Comparison of ENCODE assay signal across 8 cellular contexts in the genomic region with DNA sequence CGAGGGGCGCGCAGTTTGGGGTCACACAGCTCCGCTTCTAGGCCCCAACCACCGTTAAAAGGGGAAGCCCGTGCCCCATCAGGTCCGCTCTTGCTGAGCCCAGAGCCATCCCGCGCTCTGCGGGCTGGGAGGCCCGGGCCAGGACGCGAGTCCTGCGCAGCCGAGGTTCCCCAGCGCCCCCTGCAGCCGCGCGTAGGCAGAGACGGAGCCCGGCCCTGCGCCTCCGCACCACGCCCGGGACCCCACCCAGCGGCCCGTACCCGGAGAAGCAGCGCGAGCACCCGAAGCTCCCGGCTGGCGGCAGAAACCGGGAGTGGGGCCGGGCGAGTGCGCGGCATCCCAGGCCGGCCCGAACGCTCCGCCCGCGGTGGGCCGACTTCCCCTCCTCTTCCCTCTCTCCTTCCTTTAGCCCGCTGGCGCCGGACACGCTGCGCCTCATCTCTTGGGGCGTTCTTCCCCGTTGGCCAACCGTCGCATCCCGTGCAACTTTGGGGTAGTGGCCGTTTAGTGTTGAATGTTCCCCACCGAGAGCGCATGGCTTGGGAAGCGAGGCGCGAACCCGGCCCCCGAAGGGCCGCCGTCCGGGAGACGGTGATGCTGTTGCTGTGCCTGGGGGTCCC. TPM values are rescaled to one million over a fixed set of nuclear protein-coding genes. Genes with fewer than 3 reads are reported as not detected.
DNase-seq lines count a peak whose midpoint lies in the region; ATAC-seq, FAIRE-seq and TF ChIP-seq lines count a peak whose summit lies in the region.

A gene (plus strand): TSS at position 266 of the 620 bp plus-strand sequence. CDS start 269 bp downstream, at position 535.

- no peaks in the 10 kb centered on the region for H3K36me3 ChIP-seq in IMR-90 (ENCODE audit: control insufficient read depth, insufficient read depth, low read length)
- H3K36me3 ChIP-seq in GM12878 (ENCODE audit: control insufficient read depth in 2 of 2, insufficient read depth in 2 of 2, low read length in 1 of 2) = no peaks in the 10 kb centered on the region
- no peaks in the 10 kb centered on the region for H3K36me3 ChIP-seq in iPS-20b (ENCODE audit: insufficient read depth, low read depth, low read length)

- TF ChIP-seq CTCF in IMR-90 (conservative IDR thresholded peaks at IDR 0.05; ENCODE audit: low read depth, low read length) (peak; percentile 77), GM12878 (IDR thresholded peaks at IDR 0.05 in 2 of 3, conservative IDR thresholded peaks at IDR 0.05 in 1 of 3; ENCODE audit: control insufficient read depth in 2 of 3, extremely low read depth in 1 of 3, insufficient read depth in 1 of 3, low read depth in 3 of 3, low read length in 3 of 3) (peak; percentile 81 to 92 (median 81))

- TF ChIP-seq POLR2A in IMR-90 (IDR thresholded peaks at IDR 0.05; ENCODE audit: low read depth, low read length) (no peak), GM12878 (IDR thresholded peaks at IDR 0.05; ENCODE audit: low read depth, low read length) (peak; percentile 84)

- H4K8ac ChIP-seq in IMR-90 (ENCODE audit: low read depth in 2 of 2, low read length in 2 of 2) = peak within 1 kb of the TSS in 1 of 2 experiments; percentile 65; a peak in 1 of 4 replicates

- peak within 1 kb of the TSS; percentile 94 for H2AFZ ChIP-seq in IMR-90 (replicated peaks; ENCODE audit: low read length, poor library complexity)
- H2AFZ ChIP-seq in GM12878 (ENCODE audit: control insufficient read depth, low read depth, low read length) = peak within 1 kb of the TSS; percentile 82

- no peak within 1 kb of the TSS for H3K14ac ChIP-seq in IMR-90 (replicated peaks; ENCODE audit: low read depth, low read length)

- no peak within 1 kb of the TSS for H2BK5ac ChIP-seq in IMR-90 (ENCODE audit: low read depth, low read length, poor library complexity, severe bottlenecking)

- H3K4me1 ChIP-seq in IMR-90 (ENCODE audit: control insufficient read depth, insufficient read depth, low read length) (0 out of 2 replicates have a peak, but pooled peaks cover 2% of the 10 kb centered on the region), GM12878 (ENCODE audit: control insufficient read depth, insufficient read depth, low read length) (peaks cover 13% of the 10 kb centered on the region), iPS-20b (ENCODE audit: insufficient read depth, low read length) (no peaks in the 10 kb centered on the region)

- H3K9ac ChIP-seq in IMR-90 (ENCODE audit: low read depth, low read length) = peak within 1 kb of the TSS; percentile 64
- peak within 1 kb of the TSS; percentile 84 for H3K9ac ChIP-seq in GM12878 (ENCODE audit: control insufficient read depth, insufficient read depth, low read length)
- peak within 1 kb of the TSS; percentile 55; the same call in 1 of the 2 replicates for H3K9ac ChIP-seq in iPS-20b (ENCODE audit: low read depth, low read length)

- H2AK9ac ChIP-seq in IMR-90 (replicated peaks; ENCODE audit: low read depth, low read length, poor library complexity) = peak within 1 kb of the TSS; percentile 21

- H3K79me1 ChIP-seq in IMR-90 (ENCODE audit: low read depth in 1 of 2, low read length in 2 of 2) = 0 out of 4 replicates have a peak, but pooled peaks cover 0 to 3% of the 10 kb centered on the region in 2 experiments

- no peak within 1 kb of the TSS for H3K18ac ChIP-seq in IMR-90 (ENCODE audit: low read depth, low read length)

- H2BK20ac ChIP-seq in IMR-90 (ENCODE audit: low read depth, low read length) = no peak within 1 kb of the TSS

- H3K4ac ChIP-seq in IMR-90 (ENCODE audit: low read depth, low read length) = peak within 1 kb of the TSS; percentile 39

- TF ChIP-seq RAD21 in IMR-90 (IDR thresholded peaks at IDR 0.05; ENCODE audit: low read length) = peak; percentile 67
- TF ChIP-seq RAD21 in GM12878 (IDR thresholded peaks at IDR 0.05; ENCODE audit: insufficient read depth, low read depth, low read length) = peak; percentile 93

- POLR2A ChIA-PET in IMR-90 (lab: Charles Lee; ENCODE audit: unreplicated experiment) = interaction anchor here (0.6 kb wide), 2 partner anchors 24 to 476 kb away, joined by 4 to 11 read pairs; no protein-coding TSS in a partner anchor
- POLR2A ChIA-PET in GM12878 (lab: Charles Lee) = interaction anchor here (0.7 to 3.2 kb wide), 7 partner anchors 9 to 347 kb away, joined by 3 to 22 read pairs (median 8); no protein-coding TSS in a partner anchor

- H2BK120ac ChIP-seq in IMR-90 (ENCODE audit: low read depth, low read length) = peak within 1 kb of the TSS; percentile 52; the same call in 1 of the 2 replicates

- in situ Hi-C loops in IMR-90 (cut with MboI; ENCODE audit: low sequenced_read_pairs) (loop anchor here (10.0 kb wide), 1 partner anchor 342 kb away; no protein-coding TSS in a partner anchor), GM12878 (cut with MboI) (loop anchor here (5.0 kb wide), 3 partner anchors 150 to 350 kb away; no protein-coding TSS in a partner anchor)

- H3K79me2 ChIP-seq in GM12878 (ENCODE audit: control insufficient read depth, insufficient read depth, low read length) = peaks cover 58% of the 10 kb centered on the region

- H2AK5ac ChIP-seq in IMR-90 (ENCODE audit: low read depth, low read length) = no peak within 1 kb of the TSS

- intact Hi-C loops in IMR-90 (cut with micrococcal nuclease) = loop anchor here (1.0 to 2.0 kb wide), 2 partner anchors 353 to 1332 kb away; no protein-coding TSS in a partner anchor
- intact Hi-C loops in GM12878 (cut with micrococcal nuclease; ENCODE audit: unreplicated experiment) = loop anchor here (1.0 to 10.0 kb wide), 7 partner anchors 144 to 448 kb away; no protein-coding TSS in a partner anchor

- no peak for FAIRE-seq in GM12878 (lab: Jason Lieb, UNC)

- no peak within 1 kb of the TSS for H4K5ac ChIP-seq in IMR-90 (ENCODE audit: low read depth, low read length)

- peak within 1 kb of the TSS; percentile 60; the same call in 1 of the 2 replicates for H3K27ac ChIP-seq in IMR-90 (ENCODE audit: insufficient read depth, low read length)
- peak within 1 kb of the TSS; percentile 97 for H3K27ac ChIP-seq in GM12878 (ENCODE audit: control insufficient read depth, insufficient read depth)
- no peak within 1 kb of the TSS for H3K27ac ChIP-seq in iPS-20b (ENCODE audit: low read length)

- CTCF ChIA-PET in IMR-90 (lab: Yijun Ruan, JAX) = interaction anchor here (0.6 to 3.0 kb wide), 8 partner anchors 9 to 447 kb away, joined by 3 to 12 read pairs (median 4); no protein-coding TSS in a partner anchor
- CTCF ChIA-PET in GM12878 (lab: Yijun Ruan, JAX) = interaction anchor here (0.8 to 12.9 kb wide), 16 partner anchors 10 to 352 kb away, joined by 3 to 235 read pairs (median 4); no protein-coding TSS in a partner anchor

- peak; percentile 69 for ATAC-seq in GM21576 (IDR thresholded peaks at IDR 0.05; ENCODE audit: unreplicated experiment)
- ATAC-seq in IMR-90 (ENCODE audit: low read depth) = peak; percentile 97
- peak; percentile 90 for ATAC-seq in GM12878

- BruUV-seq in IMR-90 (replicated peaks; lab: Mats Ljungman, UMichigan) (no TSS peak), GM12878 (replicated peaks; lab: Mats Ljungman, UMichigan) (no TSS peak)

- TF ChIP-seq EP300 in GM12878 (IDR thresholded peaks at IDR 0.05; ENCODE audit: borderline replicate concordance in 1 of 2, control insufficient read depth in 1 of 2, low read depth in 2 of 2, low read length in 2 of 2) = no peak

- no peaks in the 10 kb centered on the region; the same call in 1 of the 2 replicates for H3K27me3 ChIP-seq in IMR-90 (ENCODE audit: control insufficient read depth, insufficient read depth, low read length)
- H3K27me3 ChIP-seq in GM12878 (replicated peaks in 1 of 2; ENCODE audit: control insufficient read depth in 2 of 2, insufficient read depth in 2 of 2, low read length in 1 of 2) = no peaks in the 10 kb centered on the region
- H3K27me3 ChIP-seq in iPS-20b (ENCODE audit: insufficient read depth, low read length) = peaks cover 69% of the 10 kb centered on the region

- H3K9me3 ChIP-seq in IMR-90 (ENCODE audit: control insufficient read depth, insufficient read depth, low read length) (no peaks in the 10 kb centered on the region), GM12878 (replicated peaks; ENCODE audit: control insufficient read depth, insufficient read depth, low read length) (no peaks in the 10 kb centered on the region), iPS-20b (ENCODE audit: insufficient read depth, low read depth, low read length) (no peaks in the 10 kb centered on the region)

- H2BK15ac ChIP-seq in IMR-90 (ENCODE audit: low read depth, low read length) = no peak within 1 kb of the TSS

- no peaks in the 10 kb centered on the region for H3K9me1 ChIP-seq in IMR-90 (ENCODE audit: insufficient read depth, low read length)

- H3K4me3 ChIP-seq in IMR-90 (ENCODE audit: insufficient read depth, low read depth, low read length) (peak within 1 kb of the TSS; percentile 75), GM12878 (peak within 1 kb of the TSS; percentile 88), iPS-20b (ENCODE audit: low read length) (peak within 1 kb of the TSS; percentile 69)

- 0% methylated on average over 28 of the region's 67 CpGs; no CpG with 5 or more reads in 1 of the 2 experiments for WGBS in IMR-90 (ENCODE audit: extremely low coverage in 2 of 2, insufficient read length in 1 of 2), 2 experiments
- under 1% methylated on average over 65 of the region's 67 CpGs for WGBS in GM12878 (ENCODE audit: insufficient coverage, insufficient replicate concordance, low lambda C conversion rate, missing lambda C conversion rate)

- H3K56ac ChIP-seq in IMR-90 (ENCODE audit: extremely low read depth, insufficient read depth, low read length) = peak within 1 kb of the TSS; percentile 24; the same call in 1 of the 2 replicates

- H3K4me2 ChIP-seq in IMR-90 (ENCODE audit: low read depth, low read length) = peak within 1 kb of the TSS; percentile 86
- H3K4me2 ChIP-seq in GM12878 (ENCODE audit: control insufficient read depth, insufficient read depth) = peak within 1 kb of the TSS; percentile 73

- H4K20me1 ChIP-seq in IMR-90 (ENCODE audit: insufficient read depth, low read length) (no peaks in the 10 kb centered on the region), GM12878 (ENCODE audit: control insufficient read depth, insufficient read depth) (no peaks in the 10 kb centered on the region)

- RAD21 ChIA-PET in GM12878 (lab: Charles Lee; ENCODE audit: unreplicated experiment) = interaction anchor here (0.6 to 13.8 kb wide), 23 partner anchors 10 to 351 kb away, joined by 3 to 340 read pairs (median 4); no protein-coding TSS in a partner anchor

- no peak within 1 kb of the TSS; the same call in 1 of the 2 replicates for H3K23ac ChIP-seq in IMR-90 (ENCODE audit: low read depth, low read length)

- dilution Hi-C loops in IMR-90 (cut with HindIII; ENCODE audit: low sequenced_read_pairs, unreplicated experiment) = no loop called here

- H4K91ac ChIP-seq in IMR-90 (ENCODE audit: insufficient read depth, low read depth, low read length) = no peak within 1 kb of the TSS

- SMC1A ChIA-PET in GM12878 (lab: Charles Lee; ENCODE audit: uncharacterized antibody, unreplicated experiment) = interaction anchor here (0.8 to 13.5 kb wide), 18 partner anchors 9 to 375 kb away, joined by 3 to 313 read pairs (median 4); no protein-coding TSS in a partner anchor

- DNase-seq in ELF-1 (ENCODE audit: low read depth, low spot score) = peak; percentile 76
- peak; percentile 65 for DNase-seq in IMR-90
- DNase-seq in T1000 (lab: John Stamatoyannopoulos, UW) = peak; percentile 66
- peak; percentile 56 for DNase-seq in GM12878 (ENCODE audit: low read depth, low spot score)
- DNase-seq in stimulated activated CD4-positive, alpha-beta T cell treated with anti-CD3 and anti-CD28 coated beads, Interleukin-12 subunit alpha, Interleukin-12 subunit beta, amount 100 ng/mL, for 48 hours (ENCODE audit: low read depth in 2 of 3, low spot score in 1 of 3) = peak; percentile 75 to 83 (median 76)
- no peak for DNase-seq in cortex of kidney (lab: John Stamatoyannopoulos, UW)

RNA-seq across cellular contexts. Expression of the gene that starts here (rescaled TPM):
- 13.6 and 20.6 TPM in 2 replicates for total RNA-seq in IMR-90 (2012; rRNA removed)
- polyA plus RNA-seq in IMR-90 (2012; rRNA removed) = 5.8 and 6.9 TPM in 2 replicates
- 1.9 and 4.0 TPM in 2 replicates for polyA plus RNA-seq in IMR-90 (2012; cell fraction: cytosol; rRNA removed)
- polyA plus RNA-seq in IMR-90 (2012; cell fraction: nucleus; rRNA removed; ENCODE audit: low replicate concordance) = 3.8 and 4.1 TPM in 2 replicates
- 729 TPM in 2 replicates for total RNA-seq in GM12878 (2013; cell fraction: nucleolus; rRNA removed)
- 76.2 and 83.9 TPM in 2 replicates for total RNA-seq in GM12878 (2014; rRNA removed)
- 79.5 and 84.7 TPM in 2 replicates for total RNA-seq in GM12878 (2014; rRNA removed; fragmentation: Illumina TruSeq; extraction: Trizol)
- total RNA-seq in GM12878 (2021) = 75.0 and 87.9 TPM in 2 replicates
- 43.3 TPM for polyA plus RNA-seq in GM12878 (2011; ENCODE audit: low read depth)
- 25.0 and 34.6 TPM in 2 replicates for polyA plus RNA-seq in GM12878 (2011; rRNA removed)
- 7.1 and 9.2 TPM in 2 replicates for polyA plus RNA-seq in GM12878 (2011; cell fraction: cytosol; rRNA removed)
- polyA plus RNA-seq in GM12878 (2011; cell fraction: nucleus; rRNA removed) = 36.0 and 42.5 TPM in 2 replicates
- 65.1 and 66.2 TPM in 2 replicates for polyA plus RNA-seq in GM12878 (2012)
- 55.6 and 72.1 TPM in 2 replicates for polyA plus RNA-seq in GM12878 (2014; fragmentation: Illumina TruSeq; extraction: Trizol)
- polyA plus RNA-seq in GM12878 (2014; fragmentation: Nextera tagmentation; extraction: Ambion mirVana) = 10 to 100 TPM; 12.4 to 16.2 TPM
- 36.4 and 46.6 TPM in 2 replicates for polyA plus RNA-seq in GM12878 (2014; rRNA removed)
- 10 to 100 TPM; 71.4 to 79.3 TPM for polyA plus RNA-seq in GM12878 (2016; fragmentation: Nextera tagmentation; extraction: Ambion mirVana)
- 37.7 and 40.0 TPM in 2 replicates for polyA minus RNA-seq in GM12878 (2011; rRNA and poly(A)+ RNA removed)
- polyA minus RNA-seq in GM12878 (2011; cell fraction: cytosol; rRNA and poly(A)+ RNA removed) = 10.8 and 13.6 TPM in 2 replicates
- 99.4 and 174 TPM in 2 replicates for polyA minus RNA-seq in GM12878 (2011; cell fraction: nucleus; rRNA and poly(A)+ RNA removed)
